ENCODE assay signal across 1 cellular context in the genomic region with DNA sequence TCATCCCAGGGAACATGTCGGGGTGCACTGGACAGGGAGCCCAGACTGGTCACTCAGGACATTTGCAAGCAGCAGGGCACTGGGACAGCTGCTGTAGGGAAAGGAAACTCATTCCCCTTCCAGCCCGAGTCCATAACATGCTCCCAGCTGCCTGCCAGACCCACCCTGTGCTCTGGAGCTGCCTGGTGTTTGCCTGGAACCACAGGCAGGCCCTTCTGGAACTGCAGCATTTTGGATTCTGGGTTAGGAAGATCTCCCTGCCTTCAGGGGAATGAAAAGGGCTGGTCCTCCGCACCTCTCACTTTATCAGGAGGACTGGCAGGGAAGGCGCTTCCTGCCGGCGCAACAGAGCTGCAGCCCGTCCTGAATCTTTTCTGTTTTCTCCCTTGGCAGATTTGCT.
TF ChIP-seq lines count a peak whose summit lies in the region.

No MANE protein-coding gene starts in this region.

TF ChIP-seq in H1, 55 proteins besides CTCF, POLR2A, EP300 and RAD21:
- TF ChIP-seq SP2 (IDR thresholded peaks at IDR 0.05; ENCODE audit: low read length) = no peak
- TF ChIP-seq, protein P1, sequence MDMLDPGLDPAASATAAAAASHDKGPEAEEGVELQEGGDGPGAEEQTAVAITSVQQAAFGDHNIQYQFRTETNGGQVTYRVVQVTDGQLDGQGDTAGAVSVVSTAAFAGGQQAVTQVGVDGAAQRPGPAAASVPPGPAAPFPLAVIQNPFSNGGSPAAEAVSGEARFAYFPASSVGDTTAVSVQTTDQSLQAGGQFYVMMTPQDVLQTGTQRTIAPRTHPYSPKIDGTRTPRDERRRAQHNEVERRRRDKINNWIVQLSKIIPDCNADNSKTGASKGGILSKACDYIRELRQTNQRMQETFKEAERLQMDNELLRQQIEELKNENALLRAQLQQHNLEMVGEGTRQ (IDR thresholded peaks at IDR 0.05; ENCODE audit: low read length) = no peak
- no peak for TF ChIP-seq POU5F1 (IDR thresholded peaks at IDR 0.05; ENCODE audit: low read depth, low read length)
- no peak for TF ChIP-seq EGR1 (IDR thresholded peaks at IDR 0.05; ENCODE audit: borderline replicate concordance, low read depth, low read length)
- TF ChIP-seq CTBP2 (IDR thresholded peaks at IDR 0.05; ENCODE audit: borderline replicate concordance, insufficient read depth, insufficient read length, low read length) = no peak
- no peak for TF ChIP-seq YY1 (IDR thresholded peaks at IDR 0.05; ENCODE audit: low read depth, low read length)
- TF ChIP-seq BCL11A (IDR thresholded peaks at IDR 0.05; ENCODE audit: low read depth in 2 of 2, low read length in 2 of 2) = no peak
- TF ChIP-seq ATF2 (IDR thresholded peaks at IDR 0.05; ENCODE audit: low read length) = no peak
- TF ChIP-seq SIRT6 (IDR thresholded peaks at IDR 0.05; ENCODE audit: low read length) = no peak
- no peak for TF ChIP-seq SIN3A (conservative IDR thresholded peaks at IDR 0.05 in 1 of 2, IDR thresholded peaks at IDR 0.05 in 1 of 2; ENCODE audit: low read depth in 1 of 2, low read length in 2 of 2)
- TF ChIP-seq, protein P2, sequence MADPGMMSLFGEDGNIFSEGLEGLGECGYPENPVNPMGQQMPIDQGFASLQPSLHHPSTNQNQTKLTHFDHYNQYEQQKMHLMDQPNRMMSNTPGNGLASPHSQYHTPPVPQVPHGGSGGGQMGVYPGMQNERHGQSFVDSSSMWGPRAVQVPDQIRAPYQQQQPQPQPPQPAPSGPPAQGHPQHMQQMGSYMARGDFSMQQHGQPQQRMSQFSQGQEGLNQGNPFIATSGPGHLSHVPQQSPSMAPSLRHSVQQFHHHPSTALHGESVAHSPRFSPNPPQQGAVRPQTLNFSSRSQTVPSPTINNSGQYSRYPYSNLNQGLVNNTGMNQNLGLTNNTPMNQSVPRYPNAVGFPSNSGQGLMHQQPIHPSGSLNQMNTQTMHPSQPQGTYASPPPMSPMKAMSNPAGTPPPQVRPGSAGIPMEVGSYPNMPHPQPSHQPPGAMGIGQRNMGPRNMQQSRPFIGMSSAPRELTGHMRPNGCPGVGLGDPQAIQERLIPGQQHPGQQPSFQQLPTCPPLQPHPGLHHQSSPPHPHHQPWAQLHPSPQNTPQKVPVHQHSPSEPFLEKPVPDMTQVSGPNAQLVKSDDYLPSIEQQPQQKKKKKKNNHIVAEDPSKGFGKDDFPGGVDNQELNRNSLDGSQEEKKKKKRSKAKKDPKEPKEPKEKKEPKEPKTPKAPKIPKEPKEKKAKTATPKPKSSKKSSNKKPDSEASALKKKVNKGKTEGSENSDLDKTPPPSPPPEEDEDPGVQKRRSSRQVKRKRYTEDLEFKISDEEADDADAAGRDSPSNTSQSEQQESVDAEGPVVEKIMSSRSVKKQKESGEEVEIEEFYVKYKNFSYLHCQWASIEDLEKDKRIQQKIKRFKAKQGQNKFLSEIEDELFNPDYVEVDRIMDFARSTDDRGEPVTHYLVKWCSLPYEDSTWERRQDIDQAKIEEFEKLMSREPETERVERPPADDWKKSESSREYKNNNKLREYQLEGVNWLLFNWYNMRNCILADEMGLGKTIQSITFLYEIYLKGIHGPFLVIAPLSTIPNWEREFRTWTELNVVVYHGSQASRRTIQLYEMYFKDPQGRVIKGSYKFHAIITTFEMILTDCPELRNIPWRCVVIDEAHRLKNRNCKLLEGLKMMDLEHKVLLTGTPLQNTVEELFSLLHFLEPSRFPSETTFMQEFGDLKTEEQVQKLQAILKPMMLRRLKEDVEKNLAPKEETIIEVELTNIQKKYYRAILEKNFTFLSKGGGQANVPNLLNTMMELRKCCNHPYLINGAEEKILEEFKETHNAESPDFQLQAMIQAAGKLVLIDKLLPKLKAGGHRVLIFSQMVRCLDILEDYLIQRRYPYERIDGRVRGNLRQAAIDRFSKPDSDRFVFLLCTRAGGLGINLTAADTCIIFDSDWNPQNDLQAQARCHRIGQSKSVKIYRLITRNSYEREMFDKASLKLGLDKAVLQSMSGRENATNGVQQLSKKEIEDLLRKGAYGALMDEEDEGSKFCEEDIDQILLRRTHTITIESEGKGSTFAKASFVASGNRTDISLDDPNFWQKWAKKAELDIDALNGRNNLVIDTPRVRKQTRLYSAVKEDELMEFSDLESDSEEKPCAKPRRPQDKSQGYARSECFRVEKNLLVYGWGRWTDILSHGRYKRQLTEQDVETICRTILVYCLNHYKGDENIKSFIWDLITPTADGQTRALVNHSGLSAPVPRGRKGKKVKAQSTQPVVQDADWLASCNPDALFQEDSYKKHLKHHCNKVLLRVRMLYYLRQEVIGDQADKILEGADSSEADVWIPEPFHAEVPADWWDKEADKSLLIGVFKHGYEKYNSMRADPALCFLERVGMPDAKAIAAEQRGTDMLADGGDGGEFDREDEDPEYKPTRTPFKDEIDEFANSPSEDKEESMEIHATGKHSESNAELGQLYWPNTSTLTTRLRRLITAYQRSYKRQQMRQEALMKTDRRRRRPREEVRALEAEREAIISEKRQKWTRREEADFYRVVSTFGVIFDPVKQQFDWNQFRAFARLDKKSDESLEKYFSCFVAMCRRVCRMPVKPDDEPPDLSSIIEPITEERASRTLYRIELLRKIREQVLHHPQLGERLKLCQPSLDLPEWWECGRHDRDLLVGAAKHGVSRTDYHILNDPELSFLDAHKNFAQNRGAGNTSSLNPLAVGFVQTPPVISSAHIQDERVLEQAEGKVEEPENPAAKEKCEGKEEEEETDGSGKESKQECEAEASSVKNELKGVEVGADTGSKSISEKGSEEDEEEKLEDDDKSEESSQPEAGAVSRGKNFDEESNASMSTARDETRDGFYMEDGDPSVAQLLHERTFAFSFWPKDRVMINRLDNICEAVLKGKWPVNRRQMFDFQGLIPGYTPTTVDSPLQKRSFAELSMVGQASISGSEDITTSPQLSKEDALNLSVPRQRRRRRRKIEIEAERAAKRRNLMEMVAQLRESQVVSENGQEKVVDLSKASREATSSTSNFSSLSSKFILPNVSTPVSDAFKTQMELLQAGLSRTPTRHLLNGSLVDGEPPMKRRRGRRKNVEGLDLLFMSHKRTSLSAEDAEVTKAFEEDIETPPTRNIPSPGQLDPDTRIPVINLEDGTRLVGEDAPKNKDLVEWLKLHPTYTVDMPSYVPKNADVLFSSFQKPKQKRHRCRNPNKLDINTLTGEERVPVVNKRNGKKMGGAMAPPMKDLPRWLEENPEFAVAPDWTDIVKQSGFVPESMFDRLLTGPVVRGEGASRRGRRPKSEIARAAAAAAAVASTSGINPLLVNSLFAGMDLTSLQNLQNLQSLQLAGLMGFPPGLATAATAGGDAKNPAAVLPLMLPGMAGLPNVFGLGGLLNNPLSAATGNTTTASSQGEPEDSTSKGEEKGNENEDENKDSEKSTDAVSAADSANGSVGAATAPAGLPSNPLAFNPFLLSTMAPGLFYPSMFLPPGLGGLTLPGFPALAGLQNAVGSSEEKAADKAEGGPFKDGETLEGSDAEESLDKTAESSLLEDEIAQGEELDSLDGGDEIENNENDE (IDR thresholded peaks at IDR 0.05; ENCODE audit: insufficient replicate concordance, low read length) = no peak
- no peak for TF ChIP-seq SUZ12 (IDR thresholded peaks at IDR 0.05; ENCODE audit: low read length)
- no peak for TF ChIP-seq ZNF274 (IDR thresholded peaks at IDR 0.05; ENCODE audit: borderline replicate concordance, extremely low read depth, low read length)
- no peak for TF ChIP-seq EZH2 (IDR thresholded peaks at IDR 0.05; ENCODE audit: low read depth, low read length, severe bottlenecking)
- TF ChIP-seq TAF1 (IDR thresholded peaks at IDR 0.05; ENCODE audit: low read depth, low read length) = no peak
- TF ChIP-seq MAX (IDR thresholded peaks at IDR 0.05) = no peak
- TF ChIP-seq KDM1A (IDR thresholded peaks at IDR 0.05; ENCODE audit: borderline replicate concordance, low read length) = no peak
